ENCODE assay signal across 17 cellular contexts in the genomic region with DNA sequence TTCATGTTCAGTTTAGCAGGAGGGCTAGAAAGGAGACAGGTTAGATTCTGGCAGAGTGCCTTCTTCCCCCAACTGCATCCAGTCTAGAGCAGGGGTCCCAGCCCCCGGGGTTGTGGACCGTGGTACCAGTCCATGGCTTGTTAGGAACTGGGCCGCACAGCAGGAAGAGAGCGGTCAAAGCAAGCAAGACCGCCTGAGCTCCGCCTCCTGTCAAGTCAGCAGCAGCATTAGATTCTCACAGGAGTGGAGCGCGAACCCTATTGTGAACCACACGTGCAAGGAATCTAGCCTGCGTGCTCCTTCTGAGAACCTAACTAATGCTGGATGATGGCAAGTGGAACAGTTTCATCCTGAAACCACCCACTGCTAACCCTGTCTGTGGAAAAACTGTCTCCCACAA.
A peak's percentile ranks its signal among the peaks of the same experiment; 100 is the strongest.
DNase-seq lines count a peak whose midpoint lies in the region; ATAC-seq and TF ChIP-seq lines count a peak whose summit lies in the region.
"Had no signal": no experiment of that assay in that cellular context is flagged by ENCODE, and none has a peak within 500 bp of the region (broad histone marks: within the 10 kb centered on the region; RNA-seq: fewer than 3 reads in every experiment).

No MANE protein-coding gene starts in this region.

- POLR2A ChIA-PET in CD4-positive, alpha-beta T cell (lab: Charles Lee) = no interaction called here

- H3K27ac Mint-ChIP-seq in natural killer cell (peak overlapping the region; percentile 36 to 38), mesothelial cell of epicardium (peak overlapping the region; percentile 66)
- no peak overlapping the region for H3K27ac Mint-ChIP-seq in natural killer cell treated with Interleukin-12 subunit alpha and Interleukin-12 subunit beta and Interleukin-15 and Interleukin-18, amount 100 ng/mL, for 72 hours
- no peak overlapping the region for H3K27ac Mint-ChIP-seq in CD4-positive, alpha-beta T cell
- H3K27ac Mint-ChIP-seq: CD14-positive monocyte; CD4-positive, CD25-positive, alpha-beta regulatory T cell; CD8-positive, alpha-beta T cell had no signal

- no peak overlapping the region for H3K27ac ChIP-seq in CD4-positive, alpha-beta T cell (ENCODE audit: low read depth, low read length)
- H3K27ac ChIP-seq: BLaER1 had no signal

- CTCF ChIA-PET in CD4-positive, alpha-beta T cell (lab: Charles Lee) = no interaction called here

- H3K4me1 Mint-ChIP-seq in natural killer cell (peaks cover 6 to 14% of the 10 kb centered on the region in 2 donors), mesothelial cell of epicardium (peaks cover 26% of the 10 kb centered on the region)
- H3K4me1 Mint-ChIP-seq in natural killer cell treated with Interleukin-12 subunit alpha and Interleukin-12 subunit beta and Interleukin-15 and Interleukin-18, amount 100 ng/mL, for 72 hours (ENCODE audit: low read depth in 2 of 2) = peaks cover 0 to 9% of the 10 kb centered on the region in 2 donors
- H3K4me1 Mint-ChIP-seq in CD4-positive, alpha-beta T cell (ENCODE audit: low read depth) = no peaks in the 10 kb centered on the region
- H3K4me1 Mint-ChIP-seq: CD14-positive monocyte had no signal

- no peaks in the 10 kb centered on the region for H3K9me3 Mint-ChIP-seq in natural killer cell
- no peaks in the 10 kb centered on the region for H3K9me3 Mint-ChIP-seq in natural killer cell treated with Interleukin-12 subunit alpha and Interleukin-12 subunit beta and Interleukin-15 and Interleukin-18, amount 100 ng/mL, for 72 hours
- H3K9me3 Mint-ChIP-seq in mesothelial cell of epicardium = no peaks in the 10 kb centered on the region
- H3K9me3 Mint-ChIP-seq in CD4-positive, alpha-beta T cell = no peaks in the 10 kb centered on the region
- H3K9me3 Mint-ChIP-seq: CD14-positive monocyte; CD4-positive, CD25-positive, alpha-beta regulatory T cell; CD8-positive, alpha-beta T cell had no signal

- no peaks in the 10 kb centered on the region for H3K27me3 Mint-ChIP-seq in natural killer cell (ENCODE audit: low read depth in 2 of 2)
- no peaks in the 10 kb centered on the region for H3K27me3 Mint-ChIP-seq in natural killer cell treated with Interleukin-12 subunit alpha and Interleukin-12 subunit beta and Interleukin-15 and Interleukin-18, amount 100 ng/mL, for 72 hours
- H3K27me3 Mint-ChIP-seq in mesothelial cell of epicardium (ENCODE audit: low read depth) = no peaks in the 10 kb centered on the region
- H3K27me3 Mint-ChIP-seq in CD4-positive, alpha-beta T cell = no peaks in the 10 kb centered on the region
- H3K27me3 Mint-ChIP-seq: CD4-positive, CD25-positive, alpha-beta regulatory T cell had no signal

- no peak overlapping the region for H3K4me3 Mint-ChIP-seq in natural killer cell
- H3K4me3 Mint-ChIP-seq in natural killer cell treated with Interleukin-12 subunit alpha and Interleukin-12 subunit beta and Interleukin-15 and Interleukin-18, amount 100 ng/mL, for 72 hours = no peak overlapping the region
- H3K4me3 Mint-ChIP-seq in mesothelial cell of epicardium = no peak overlapping the region
- H3K4me3 Mint-ChIP-seq in CD4-positive, alpha-beta T cell = no peak overlapping the region
- H3K4me3 Mint-ChIP-seq: CD14-positive monocyte; CD4-positive, CD25-positive, alpha-beta regulatory T cell; CD8-positive, alpha-beta T cell had no signal

- TF ChIP-seq CTCF in natural killer cell (IDR thresholded peaks at IDR 0.05) = no peak
- TF ChIP-seq CTCF in mesothelial cell of epicardium (IDR thresholded peaks at IDR 0.05; ENCODE audit: unreplicated experiment) = no peak
- no peak for TF ChIP-seq CTCF in CD4-positive, alpha-beta T cell (IDR thresholded peaks at IDR 0.05)

- intact Hi-C loops in natural killer cell (cut with micrococcal nuclease) = no loop called here
- intact Hi-C loops in CD4-positive, alpha-beta T cell (cut with DNase I, micrococcal nuclease) = loop anchor here in 1 of 2 experiments (10.0 kb wide), 1 partner anchor 95 kb away; the partner anchor contains the start of gene HIC1
- intact Hi-C loops in posterior vena cava (cut with DNase I) = no loop called here

- H3K27me3 ChIP-seq in CD4-positive, alpha-beta T cell (ENCODE audit: control insufficient read depth, insufficient read depth, low read length) = no peaks in the 10 kb centered on the region
- H3K27me3 ChIP-seq: BE2C, BLaER1 had no signal

- H3K36me3 Mint-ChIP-seq in natural killer cell = no peaks in the 10 kb centered on the region
- peaks cover 8% of the 10 kb centered on the region for H3K36me3 Mint-ChIP-seq in natural killer cell treated with Interleukin-12 subunit alpha and Interleukin-12 subunit beta and Interleukin-15 and Interleukin-18, amount 100 ng/mL, for 72 hours
- H3K36me3 Mint-ChIP-seq in mesothelial cell of epicardium = peaks cover 37% of the 10 kb centered on the region
- peaks cover 77% of the 10 kb centered on the region for H3K36me3 Mint-ChIP-seq in CD4-positive, alpha-beta T cell (ENCODE audit: low read depth)

- peak in 1 of 3 donors; percentile 61 for ATAC-seq in natural killer cell
- ATAC-seq in natural killer cell treated with Interleukin-12 subunit alpha and Interleukin-12 subunit beta and Interleukin-15 and Interleukin-18, amount 100 ng/mL, for 72 hours = no peak
- ATAC-seq in CD4-positive, alpha-beta T cell (ENCODE audit: poor library complexity) = no peak
- ATAC-seq: CD8-positive, alpha-beta T cell had no signal

- no peaks in the 10 kb centered on the region for H3K9me3 ChIP-seq in CD4-positive, alpha-beta T cell (ENCODE audit: control insufficient read depth, low read length)
- H3K9me3 ChIP-seq: BE2C, BLaER1, Caco-2 had no signal

- DNase-seq in natural killer cell = no peak
- DNase-seq in natural killer cell treated with Interleukin-12 subunit alpha and Interleukin-12 subunit beta and Interleukin-15 and Interleukin-18, amount 100 ng/mL, for 72 hours (ENCODE audit: low spot score) = no peak
- no peak for DNase-seq in mesothelial cell of epicardium (ENCODE audit: low spot score in 2 of 2, unreplicated experiment in 2 of 2)
- DNase-seq in CD4-positive, alpha-beta T cell = no peak
- no peak for DNase-seq in posterior vena cava (ENCODE audit: low spot score)
- DNase-seq: 8988T; ACHN; BE2C; C1 segment of cervical spinal cord; Caco-2; Calu3; CD4-positive, CD25-positive, alpha-beta regulatory T cell; CD8-positive, alpha-beta T cell; DMS79 treated with DMSO at 0.1 percent for 48 hours; GF-D8 had no signal

Comparison
In these comparisons a context has a peak if more than half of its experiments do, and no peak if none do; other contexts are left out.
1. H3K27ac Mint-ChIP-seq: peak in natural killer cell (2 of 2) and mesothelial cell of epicardium (single experiment); none in natural killer cell treated with Interleukin-12 subunit alpha and Interleukin-12 subunit beta and Interleukin-15 and Interleukin-18, amount 100 ng/mL, for 72 hours (0 of 2) and CD4-positive, alpha-beta T cell (single experiment).